Comparison of ENCODE assay signal across 13 cellular contexts in the genomic region with DNA sequence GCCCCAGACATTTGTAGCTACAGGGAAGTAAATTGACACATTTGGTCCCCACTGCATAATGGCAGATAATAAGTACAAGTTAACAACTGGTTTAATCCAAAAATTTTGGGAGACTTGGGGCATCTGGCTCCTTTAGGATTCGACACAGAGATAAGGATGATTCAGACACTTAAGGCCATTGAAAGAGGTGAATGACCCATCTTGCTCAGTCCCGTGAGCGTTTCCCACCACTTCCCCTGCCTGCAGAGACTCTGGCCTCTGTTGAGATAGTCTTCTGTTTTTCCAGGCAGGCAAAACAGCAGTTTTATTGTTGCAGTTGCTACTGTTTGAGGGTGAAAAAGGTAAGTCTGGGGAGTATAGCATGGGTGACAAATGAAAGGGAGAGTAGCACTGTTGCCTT.
"Had no signal": no experiment of that assay in that cellular context is flagged by ENCODE, and none has a peak within 500 bp of the region (broad histone marks: within the 10 kb centered on the region; RNA-seq: fewer than 3 reads in every experiment).

No MANE protein-coding gene starts in this region.

- H3K4me1 ChIP-seq: ascending aorta had no signal

- H3K4me3 ChIP-seq: ascending aorta, dorsolateral prefrontal cortex, left ventricle myocardium inferior had no signal

- H3K27me3 ChIP-seq: ascending aorta, dorsolateral prefrontal cortex had no signal

- H3K9me3 ChIP-seq: ascending aorta had no signal

- H3K27ac ChIP-seq: ascending aorta, dorsolateral prefrontal cortex, left ventricle myocardium inferior, VCaP had no signal

- FAIRE-seq: kidney had no signal

- DNase-seq: activated CD4-positive, alpha-beta T cell treated with anti-CD3 and anti-CD28 coated beads, Interleukin-2, amount 50 U/mL, for 48 hours; activated naive CD4-positive, alpha-beta T cell treated with anti-CD3 and anti-CD28 coated beads for 36 hours; activated naive CD8-positive, alpha-beta T cell treated with anti-CD3 and anti-CD28 coated beads, Interleukin-2, amount 50 U/mL, for 24 hours; dorsolateral prefrontal cortex; hippocampal formation; kidney; left ventricle myocardium inferior; stimulated activated CD4-positive, alpha-beta T cell treated with anti-CD3 and anti-CD28 coated beads, Interleukin-12 subunit alpha, Interleukin-12 subunit beta, amount 100 ng/mL, for 4 hours; stimulated activated CD4-positive, alpha-beta T cell treated with anti-CD3 and anti-CD28 coated beads, Interleukin-2, amount 100 ng/mL, for 24 hours had no signal

- ATAC-seq: activated naive CD8-positive, alpha-beta T cell treated with anti-CD3 and anti-CD28 coated beads, Interleukin-2, amount 50 U/mL, for 24 hours; esophagus mucosa; natural killer cell treated with Interleukin-12 subunit alpha and Interleukin-12 subunit beta and Interleukin-15 and Interleukin-18, amount 100 ng/mL, for 72 hours had no signal
